ENCODE assay signal across 10 cellular contexts in the genomic region with DNA sequence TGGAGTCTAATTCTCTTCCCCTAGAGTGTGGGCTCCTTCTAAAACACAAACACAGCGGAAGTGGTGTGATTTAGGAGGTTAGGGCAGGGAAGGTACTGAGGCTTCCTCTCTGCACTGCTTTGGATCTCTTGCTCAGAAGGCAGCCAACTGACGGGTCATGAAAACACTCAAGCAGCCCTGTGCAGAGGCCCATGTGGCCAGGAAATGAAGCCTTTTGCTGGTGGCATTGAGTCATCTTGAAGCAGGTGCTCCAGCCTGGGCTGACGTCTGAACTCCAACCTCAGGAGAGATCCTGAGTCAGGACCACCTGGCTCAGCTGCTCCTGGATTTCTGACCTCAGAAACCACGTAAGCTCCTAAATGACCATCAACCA.
DNase-seq lines count a peak whose midpoint lies in the region; ATAC-seq and TF ChIP-seq lines count a peak whose summit lies in the region.
"Had no signal": no experiment of that assay in that cellular context is flagged by ENCODE, and none has a peak within 500 bp of the region (broad histone marks: within the 10 kb centered on the region; RNA-seq: fewer than 3 reads in every experiment).

No MANE protein-coding gene starts in this region.

- H3K27me3 ChIP-seq in effector memory CD4-positive, alpha-beta T cell (replicated peaks; ENCODE audit: control insufficient read depth, insufficient read depth, low read length, poor library complexity, severe bottlenecking): no peaks in the 10 kb centered on the region
- H3K27me3 ChIP-seq in transverse colon (no peaks in the 10 kb centered on the region), neural progenitor cell (no peaks in the 10 kb centered on the region)

- TF ChIP-seq CTCF in transverse colon (IDR thresholded peaks at IDR 0.05): no peak
- no peak for TF ChIP-seq CTCF in neural progenitor cell (IDR thresholded peaks at IDR 0.05)

- H3K4me1 Mint-ChIP-seq in neural progenitor cell: peaks cover 7% of the 10 kb centered on the region

- H4K20me1 ChIP-seq in neural progenitor cell (ENCODE audit: low read depth): no peaks in the 10 kb centered on the region

- no peaks in the 10 kb centered on the region for H3K9me3 Mint-ChIP-seq in neural progenitor cell

- peaks cover 8% of the 10 kb centered on the region for H3F3A ChIP-seq in neural progenitor cell (ENCODE audit: low read depth)

- no peak overlapping the region for H2AFZ ChIP-seq in neural progenitor cell (replicated peaks)

- no peaks in the 10 kb centered on the region for H3K36me3 Mint-ChIP-seq in neural progenitor cell

- H3K27ac ChIP-seq in effector memory CD4-positive, alpha-beta T cell (ENCODE audit: insufficient read depth, low read length, poor library complexity, severe bottlenecking): no peak overlapping the region
- H3K27ac ChIP-seq in transverse colon: no peak overlapping the region
- H3K27ac ChIP-seq in neural progenitor cell: no peak overlapping the region

- no peak overlapping the region for H3K27ac Mint-ChIP-seq in neural progenitor cell

- TF ChIP-seq EP300 in transverse colon (IDR thresholded peaks at IDR 0.05; ENCODE audit: low read depth): no peak

- H3K9ac ChIP-seq in neural progenitor cell: no peak overlapping the region

- no peaks in the 10 kb centered on the region for H3K36me3 ChIP-seq in effector memory CD4-positive, alpha-beta T cell (ENCODE audit: control insufficient read depth, insufficient read depth, low read length)
- H3K36me3 ChIP-seq in transverse colon: no peaks in the 10 kb centered on the region
- no peaks in the 10 kb centered on the region for H3K36me3 ChIP-seq in neural progenitor cell

- ATAC-seq in HG03378 (IDR thresholded peaks at IDR 0.05; ENCODE audit: unreplicated experiment): no peak
- ATAC-seq in HG03108 (IDR thresholded peaks at IDR 0.05; ENCODE audit: unreplicated experiment): no peak

- no peak for TF ChIP-seq POLR2A in transverse colon (IDR thresholded peaks at IDR 0.05)

- H3K79me2 ChIP-seq in neural progenitor cell (ENCODE audit: low read depth): no peaks in the 10 kb centered on the region

- H3K4me3 ChIP-seq in effector memory CD4-positive, alpha-beta T cell (ENCODE audit: insufficient read depth, low read depth, low read length, poor library complexity, severe bottlenecking): peak overlapping the region; percentile 0
- H3K4me3 ChIP-seq in transverse colon (no peak overlapping the region), neural progenitor cell (no peak overlapping the region)

- peak; percentile 37 for DNase-seq in stimulated activated CD4-positive, alpha-beta T cell treated with anti-CD3 and anti-CD28 coated beads, Interleukin-1b, Interleukin-23, amount 100 ng/mL, for 48 hours
- no peak for DNase-seq in stimulated activated CD4-positive, alpha-beta T cell treated with anti-CD3 and anti-CD28 coated beads, Interleukin-12 subunit alpha, Interleukin-12 subunit beta, amount 100 ng/mL, for 4 hours
- peak; percentile 68 for DNase-seq in activated CD8-positive, alpha-beta memory T cell treated with anti-CD3 and anti-CD28 coated beads for 24 hours
- peak; percentile 13 to 39 (median 27) for DNase-seq in effector memory CD4-positive, alpha-beta T cell
- peak; percentile 20 for DNase-seq in transverse colon
- DNase-seq in neural progenitor cell (ENCODE audit: low spot score): no peak
- DNase-seq: midbrain, NCI-H1048 had no signal

- H3K9me3 ChIP-seq in effector memory CD4-positive, alpha-beta T cell (ENCODE audit: control insufficient read depth, low read length): no peaks in the 10 kb centered on the region
- H3K9me3 ChIP-seq in transverse colon (no peaks in the 10 kb centered on the region), neural progenitor cell (ENCODE audit: low read depth) (no peaks in the 10 kb centered on the region)

- H3K27me3 Mint-ChIP-seq in neural progenitor cell (ENCODE audit: insufficient read depth, low read depth): peaks cover 11% of the 10 kb centered on the region

- WGBS in transverse colon (ENCODE audit: low coverage in 1 of 2), 2 donors: 62 to 73% methylated on average over 2 to 4 of the region's 4 CpGs

- no peak overlapping the region for H3K4me2 ChIP-seq in neural progenitor cell

- intact Hi-C loops in transverse colon (cut with DNase I; ENCODE audit: low total_unique reads): no loop called here

- no peak overlapping the region for H3K4me3 Mint-ChIP-seq in neural progenitor cell

- peaks cover 33% of the 10 kb centered on the region for H3K4me1 ChIP-seq in effector memory CD4-positive, alpha-beta T cell (ENCODE audit: control insufficient read depth, insufficient read depth, low read length, poor library complexity, severe bottlenecking)
- H3K4me1 ChIP-seq in transverse colon: no peaks in the 10 kb centered on the region
- peaks cover 10% of the 10 kb centered on the region for H3K4me1 ChIP-seq in neural progenitor cell

- in situ Hi-C loops in transverse colon (cut with MboI; ENCODE audit: low pct_ligation_motif_present in 1 of 4, low pct_unique_long_range_greater_than_20kb in 1 of 4, low sequenced_read_pairs in 3 of 4): no loop called here

Comparison
In these comparisons a context has a peak if more than half of its experiments do, and no peak if none do; other contexts are left out.
1. DNase-seq: peak in stimulated activated CD4-positive, alpha-beta T cell treated with anti-CD3 and anti-CD28 coated beads, Interleukin-1b, Interleukin-23, amount 100 ng/mL, for 48 hours (single experiment), activated CD8-positive, alpha-beta memory T cell treated with anti-CD3 and anti-CD28 coated beads for 24 hours (single experiment), effector memory CD4-positive, alpha-beta T cell (3 of 3) and transverse colon (single experiment); none in stimulated activated CD4-positive, alpha-beta T cell treated with anti-CD3 and anti-CD28 coated beads, Interleukin-12 subunit alpha, Interleukin-12 subunit beta, amount 100 ng/mL, for 4 hours (single experiment) and neural progenitor cell (single experiment).